8 cellular contexts compared by ENCODE assay signal in genomic region chr22:20080445-20080775, GRCh38. TPM values are rescaled to one million over a fixed set of nuclear protein-coding genes. Genes with fewer than 3 reads are reported as not detected.
DNase-seq lines count a peak whose midpoint lies in the region; ATAC-seq and TF ChIP-seq lines count a peak whose summit lies in the region.

No MANE protein-coding gene starts in this region.

- peak; percentile 54 for ATAC-seq in GM21515 (IDR thresholded peaks at IDR 0.05; ENCODE audit: unreplicated experiment)

- TF ChIP-seq CTCF in WI38 (IDR thresholded peaks at IDR 0.05; ENCODE audit: low read depth, low read length), result no peak

- H3K36me3 ChIP-seq in HUES64 (ENCODE audit: insufficient read depth, low read length), result peaks cover 11% of the 10 kb centered on the region

- peaks cover 18% of the 10 kb centered on the region for H3K4me1 ChIP-seq in HUES64 (ENCODE audit: insufficient read depth, low read length)

- no peaks in the 10 kb centered on the region for H3K9me3 ChIP-seq in HUES64 (ENCODE audit: insufficient read depth, low read depth, low read length)

- DNase-seq in GDM1 (lab: John Stamatoyannopoulos, UW) (peak; percentile 51), cerebellum (ENCODE audit: low spot score) (peak; percentile 74), left kidney (ENCODE audit: low read depth, low spot score) (peak; percentile 86), amniotic stem cell (lab: John Stamatoyannopoulos, UW) (no peak)
- peak; percentile 68 for DNase-seq in stimulated activated CD4-positive, alpha-beta T cell treated with anti-CD3 and anti-CD28 coated beads, Interleukin-4, amount 100 ng/mL, for 24 hours

- H3K4me3 ChIP-seq in HUES64 (ENCODE audit: low read length), result peak overlapping the region; percentile 97
- peak overlapping the region; percentile 92 for H3K4me3 ChIP-seq in WI38 (ENCODE audit: low read depth, low read length)

- peak overlapping the region; percentile 97 for H3K9ac ChIP-seq in HUES64 (ENCODE audit: low read depth, low read length)

- WGBS in HUES64, result under 1% methylated on average over 34 of the region's 34 CpGs

- no peaks in the 10 kb centered on the region for H3K27me3 ChIP-seq in HUES64 (ENCODE audit: insufficient read depth, low read length)

- H3K27ac ChIP-seq in HUES64 (ENCODE audit: low read depth, low read length), result peak overlapping the region; percentile 94

RNA-seq across cellular contexts. Expression of gene DGCR8, which starts 0.4 kb away (rescaled TPM):
- 27.2 TPM for polyA plus RNA-seq in HUES64 (2013, experiment 1 of 2)
- 25.4 TPM for polyA plus RNA-seq in HUES64 (2013, experiment 2 of 2)
- 45.4 TPM for total RNA-seq in cerebellum

RNA-seq across cellular contexts. Expression of gene RANBP1, which starts 35.5 kb away (rescaled TPM):
- 724 TPM for polyA plus RNA-seq in HUES64 (2013, experiment 1 of 2)
- polyA plus RNA-seq in HUES64 (2013, experiment 2 of 2), result 653 TPM
- total RNA-seq in cerebellum, result 90.7 TPM

RNA-seq across cellular contexts. Expression of gene TRMT2A, which starts 36.6 kb away (rescaled TPM):
- 36.4 TPM for polyA plus RNA-seq in HUES64 (2013, experiment 1 of 2)
- polyA plus RNA-seq in HUES64 (2013, experiment 2 of 2), result 26.3 TPM
- 33.6 TPM for total RNA-seq in cerebellum

RNA-seq across cellular contexts. Expression of gene ZDHHC8, which starts 51.2 kb away (rescaled TPM):
- polyA plus RNA-seq in HUES64 (2013, experiment 1 of 2), result 23.3 TPM
- polyA plus RNA-seq in HUES64 (2013, experiment 2 of 2), result 28.1 TPM
- 7.7 TPM for total RNA-seq in cerebellum

RNA-seq across cellular contexts. Expression of gene TANGO2, which starts 59.5 kb away (rescaled TPM):
- polyA plus RNA-seq in HUES64 (2013, experiment 1 of 2), result 7.2 TPM
- 6.3 TPM for polyA plus RNA-seq in HUES64 (2013, experiment 2 of 2)
- total RNA-seq in cerebellum, result 12.4 TPM
